1 cellular context compared by ENCODE assay signal in genomic region chr9:35555246-35555701, GRCh38.
TF ChIP-seq lines count a peak whose summit lies in the region.

No MANE protein-coding gene starts in this region.

TF ChIP-seq in K562, 482 proteins besides CTCF, POLR2A, EP300 and RAD21:
- TF ChIP-seq POLR2G (IDR thresholded peaks at IDR 0.05; ENCODE audit: low read depth, low read length) (peak; percentile 27; the same call in 1 of the 2 replicates), ZNF511 (CRISPR knock-in tag; IDR thresholded peaks at IDR 0.05) (no peak)
